10 cellular contexts compared by ENCODE assay signal in the genomic region with DNA sequence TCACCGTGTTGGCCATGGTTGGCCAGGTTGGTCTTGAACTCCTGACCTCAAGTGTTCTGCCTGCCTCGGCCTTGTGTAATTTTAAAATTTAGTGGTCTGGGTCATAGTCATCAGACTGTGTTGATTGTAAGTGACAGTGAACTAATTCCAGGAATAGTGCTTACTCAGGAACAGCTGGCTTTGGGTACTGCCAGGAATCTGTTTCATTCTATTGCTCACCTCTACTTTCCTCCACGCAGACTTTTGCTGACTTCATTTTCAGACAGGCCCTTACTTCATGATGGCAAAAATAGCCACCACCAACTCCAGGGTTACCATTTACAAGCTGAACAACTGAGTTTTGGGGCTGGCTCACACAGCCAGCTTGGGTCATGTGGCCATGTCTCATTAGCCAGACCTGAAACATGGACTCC. TPM values are rescaled to one million over a fixed set of nuclear protein-coding genes. Genes with fewer than 3 reads are reported as not detected.
A peak's percentile ranks its signal among the peaks of the same experiment; 100 is the strongest.
DNase-seq lines count a peak whose midpoint lies in the region; ATAC-seq, FAIRE-seq and TF ChIP-seq lines count a peak whose summit lies in the region.
"Had no signal": no experiment of that assay in that cellular context is flagged by ENCODE, and none has a peak within 500 bp of the region (broad histone marks: within the 10 kb centered on the region; RNA-seq: fewer than 3 reads in every experiment).

No MANE protein-coding gene starts in this region.

- H3K4me3 Mint-ChIP-seq in mesothelial cell of epicardium, result no peak overlapping the region

- TF ChIP-seq CTCF in mesothelial cell of epicardium (IDR thresholded peaks at IDR 0.05; ENCODE audit: unreplicated experiment), result no peak

- 80 to 85% (median 82%) methylated on average over 3 of the region's 3 CpGs for WGBS in small intestine, 3 donors

- H3K27ac Mint-ChIP-seq in mesothelial cell of epicardium, result peak overlapping the region; percentile 94

- H3K36me3 ChIP-seq in small intestine (ENCODE audit: control insufficient read depth in 2 of 2, insufficient read depth in 2 of 2, low read length in 2 of 2) (no peaks in the 10 kb centered on the region), HAP-1 (replicated peaks) (0 out of 2 replicates have a peak, but pooled peaks cover 3% of the 10 kb centered on the region)

- DNase-seq in amniotic epithelial cell (ENCODE audit: low read depth) (peak; percentile 35), mesothelial cell of epicardium (ENCODE audit: low spot score in 2 of 2, unreplicated experiment in 2 of 2) (no peak), small intestine (no peak), DMS79 (lab: John Stamatoyannopoulos, UW) (no peak), NCI-H446 treated with DMSO at 0.1 percent for 48 hours (lab: John Stamatoyannopoulos, UW) (no peak), HAP-1 (ENCODE audit: low spot score in 2 of 2) (no peak)
- DNase-seq: right cardiac atrium had no signal

- peaks cover 69% of the 10 kb centered on the region for H3K4me1 Mint-ChIP-seq in mesothelial cell of epicardium

- H3K9me3 ChIP-seq in small intestine (ENCODE audit: control insufficient read depth, low read depth) (no peaks in the 10 kb centered on the region), HAP-1 (no peaks in the 10 kb centered on the region)

- peak overlapping the region in 1 of 2 donors; percentile 11 for H3K27ac ChIP-seq in small intestine (ENCODE audit: low read depth in 1 of 2, low read length in 1 of 2)

- H3K4me3 ChIP-seq in small intestine (ENCODE audit: low read depth in 1 of 2, low read length in 2 of 2) (no peak overlapping the region), HAP-1 (no peak overlapping the region)

- no peaks in the 10 kb centered on the region for H3K36me3 Mint-ChIP-seq in mesothelial cell of epicardium

- H3K27me3 Mint-ChIP-seq in mesothelial cell of epicardium (ENCODE audit: low read depth), result no peaks in the 10 kb centered on the region

- H3K9me3 Mint-ChIP-seq in mesothelial cell of epicardium, result no peaks in the 10 kb centered on the region

- H3K4me1 ChIP-seq in small intestine (ENCODE audit: control insufficient read depth in 2 of 2, insufficient read depth in 1 of 2, low read depth in 1 of 2, low read length in 1 of 2), result peaks cover 15 to 36% of the 10 kb centered on the region in 2 donors
- peaks cover under 1% of the 10 kb centered on the region; the same call in 1 of the 2 replicates for H3K4me1 ChIP-seq in HAP-1

- H3K27me3 ChIP-seq in small intestine (ENCODE audit: control insufficient read depth in 2 of 2, insufficient read depth in 2 of 2, low read length in 2 of 2), result no peaks in the 10 kb centered on the region
- H3K27me3 ChIP-seq in HAP-1 (ENCODE audit: low read depth), result no peaks in the 10 kb centered on the region

- in situ Hi-C loops in HAP-1 (cut with MboI; ENCODE audit: low sequenced_read_pairs), result no loop called here

- no peak for FAIRE-seq in small intestine (lab: Jason Lieb, UNC)
- FAIRE-seq: H1 had no signal

- ATAC-seq in GM18861 (IDR thresholded peaks at IDR 0.05; ENCODE audit: unreplicated experiment) (peak; percentile 27), HG02588 (IDR thresholded peaks at IDR 0.05; ENCODE audit: unreplicated experiment) (peak; percentile 37)

RNA-seq across cellular contexts. Expression of gene FNIP2, which starts 54.6 kb away (rescaled TPM):
- 31.4 to 32.9 TPM (median 32.1 TPM) in 3 replicates for total RNA-seq in mesothelial cell of epicardium
- 1 to 10 TPM; 3.5 to 9.6 (median 3.8) TPM for polyA plus RNA-seq in small intestine
